8 cellular contexts compared by ENCODE assay signal in genomic region chr1:204258213-204259115, GRCh38. TPM values are rescaled to one million over a fixed set of nuclear protein-coding genes. Genes with fewer than 3 reads are reported as not detected.
DNase-seq lines count a peak whose midpoint lies in the region; ATAC-seq and TF ChIP-seq lines count a peak whose summit lies in the region.

No MANE protein-coding gene starts in this region.

- H3K27ac ChIP-seq in SU-DHL-6 (ENCODE audit: low read depth, low read length) (no peak overlapping the region), lower lobe of right lung (no peak overlapping the region), transverse colon (no peak overlapping the region)

- no peaks in the 10 kb centered on the region for H3K9me3 ChIP-seq in SU-DHL-6 (ENCODE audit: insufficient read depth, low read length)
- no peaks in the 10 kb centered on the region for H3K9me3 ChIP-seq in lower lobe of right lung
- H3K9me3 ChIP-seq in transverse colon: no peaks in the 10 kb centered on the region

- no peaks in the 10 kb centered on the region for H4K20me1 ChIP-seq in SU-DHL-6 (ENCODE audit: low read depth, low read length)

- whole genome bisulfite sequencing in transverse colon (ENCODE audit: low coverage in 1 of 2), 2 donors: 70 to 86% methylated on average over 1 to 6 of the region's 7 CpGs

- H3K79me2 ChIP-seq in SU-DHL-6 (ENCODE audit: insufficient read depth, low read length): no peaks in the 10 kb centered on the region

- H3F3A ChIP-seq in SU-DHL-6 (ENCODE audit: insufficient read depth): no peaks in the 10 kb centered on the region

- H3K36me3 ChIP-seq in SU-DHL-6 (ENCODE audit: low read length): no peaks in the 10 kb centered on the region
- no peaks in the 10 kb centered on the region for H3K36me3 ChIP-seq in lower lobe of right lung
- peaks cover 0 to 23% (median 0%) of the 10 kb centered on the region in 4 donors for H3K36me3 ChIP-seq in transverse colon

- H3K9me2 ChIP-seq in SU-DHL-6 (replicated peaks; ENCODE audit: insufficient read depth, low read length): no peaks in the 10 kb centered on the region

- no peak overlapping the region for H2AFZ ChIP-seq in SU-DHL-6 (ENCODE audit: low read depth, low read length, severe bottlenecking)

- intact Hi-C loops in lower lobe of right lung (cut with DNase I): no loop called here
- intact Hi-C loops in transverse colon (cut with DNase I; ENCODE audit: low total_unique reads): no loop called here

- in situ Hi-C loops in G401 (cut with HindIII; ENCODE audit: low sequenced_read_pairs): no loop called here
- in situ Hi-C loops in transverse colon (cut with MboI; ENCODE audit: low pct_ligation_motif_present in 1 of 4, low pct_unique_long_range_greater_than_20kb in 1 of 4, low sequenced_read_pairs in 3 of 4): loop anchor here in 1 of 4 donors (25.0 kb wide), 1 partner anchor 104 kb away; the partner anchor contains the start of gene PLEKHA6

- no peak for TF ChIP-seq EP300 in transverse colon (IDR thresholded peaks at IDR 0.05; ENCODE audit: low read depth)

- ATAC-seq in lower lobe of right lung (peak; percentile 75 to 77), GM21737 (IDR thresholded peaks at IDR 0.05; ENCODE audit: unreplicated experiment) (no peak), HG02678 (IDR thresholded peaks at IDR 0.05; ENCODE audit: unreplicated experiment) (no peak)

- no peak overlapping the region for H3K4me2 ChIP-seq in SU-DHL-6 (ENCODE audit: low read depth, low read length, poor library complexity, severe bottlenecking)

- TF ChIP-seq CTCF in LNCAP (IDR thresholded peaks at IDR 0.05): peak; percentile 94
- TF ChIP-seq CTCF in SU-DHL-6 (IDR thresholded peaks at IDR 0.05; ENCODE audit: insufficient read depth, low read length, poor library complexity, severe bottlenecking): peak; percentile 67
- peak; percentile 75 for TF ChIP-seq CTCF in lower lobe of right lung (IDR thresholded peaks at IDR 0.05)
- TF ChIP-seq CTCF in transverse colon (IDR thresholded peaks at IDR 0.05): peak; percentile 43 to 63 (median 57)

- peak; percentile 30 for DNase-seq in G401 (ENCODE audit: low spot score)
- peak; percentile 28 to 64 for DNase-seq in dermis microvascular lymphatic vessel endothelial cell (ENCODE audit: low read depth in 2 of 2)
- peak; percentile 75 for DNase-seq in lower lobe of right lung
- DNase-seq in transverse colon: peak; percentile 57

- H3K4me3 ChIP-seq in SU-DHL-6 (ENCODE audit: insufficient read depth, low read length, poor library complexity, severe bottlenecking) (no peak overlapping the region), lower lobe of right lung (no peak overlapping the region), transverse colon (no peak overlapping the region)

- H3K4me1 ChIP-seq in lower lobe of right lung: peaks cover 6% of the 10 kb centered on the region
- H3K4me1 ChIP-seq in transverse colon: no peaks in the 10 kb centered on the region

- no peak overlapping the region for H3K9ac ChIP-seq in SU-DHL-6 (ENCODE audit: low read length)

- no peak for TF ChIP-seq POLR2A in transverse colon (IDR thresholded peaks at IDR 0.05)

- H3K27me3 ChIP-seq in SU-DHL-6 (ENCODE audit: low read length): no peaks in the 10 kb centered on the region
- H3K27me3 ChIP-seq in lower lobe of right lung (ENCODE audit: low read depth): no peaks in the 10 kb centered on the region
- no peaks in the 10 kb centered on the region for H3K27me3 ChIP-seq in transverse colon

RNA-seq across cellular contexts. Expression of gene GOLT1A, which starts 44.7 kb away (rescaled TPM):
- not detected in 2 replicates for total RNA-seq in G401 (2014; rRNA removed; shearing (Covaris generic))
- 0.13 TPM in 1 of 2 replicates, not detected in the other for total RNA-seq in dermis microvascular lymphatic vessel endothelial cell
- total RNA-seq in lower lobe of right lung: 11.9 TPM
- total RNA-seq in transverse colon: 10 to 100 TPM in 1 of 4 donors, 1 to 10 TPM in 1, not detected in 2; 9.7 to 13.8 TPM

Comparison
In these comparisons a context has a peak if more than half of its experiments do, and no peak if none do; other contexts are left out.
1. ATAC-seq: peak in lower lobe of right lung (2 of 2); none in GM21737 (single experiment) and HG02678 (single experiment).
2. Peak in every context shown above with its lines, with median percentiles within 50 percentile points of each other: DNase-seq and CTCF ChIP-seq.